Comparison of ENCODE assay signal across 19 cellular contexts in genomic region chr9:133470427-133470924, GRCh38. TPM values are rescaled to one million over a fixed set of nuclear protein-coding genes. Genes with fewer than 3 reads are reported as not detected.
A peak's percentile ranks its signal among the peaks of the same experiment; 100 is the strongest.
DNase-seq lines count a peak whose midpoint lies in the region; ATAC-seq, FAIRE-seq and TF ChIP-seq lines count a peak whose summit lies in the region.
"Had no signal": no experiment of that assay in that cellular context is flagged by ENCODE, and none has a peak within 500 bp of the region (broad histone marks: within the 10 kb centered on the region; RNA-seq: fewer than 3 reads in every experiment).

No MANE protein-coding gene starts in this region.

- 74% methylated on average over 16 of the region's 16 CpGs for WGBS in right cardiac atrium
- no CpG with 5 or more reads among the region's 16 CpGs for WGBS in right lobe of liver (ENCODE audit: insufficient coverage, low coverage, low lambda C conversion rate, missing lambda C conversion rate)

- no peaks in the 10 kb centered on the region for H3K79me2 ChIP-seq in MM.1S (ENCODE audit: low read length)

- H3K4me3 ChIP-seq in right cardiac atrium (ENCODE audit: low read length) (no peak overlapping the region), left ventricle myocardium inferior (no peak overlapping the region), WERI-Rb-1 (ENCODE audit: low read depth, low read length) (no peak overlapping the region), right lobe of liver (no peak overlapping the region), MM.1S (ENCODE audit: low read length) (no peak overlapping the region)
- no peak overlapping the region for H3K4me3 ChIP-seq in effector memory CD4-positive, alpha-beta T cell (ENCODE audit: insufficient read depth, low read depth, low read length, poor library complexity, severe bottlenecking)
- H3K4me3 ChIP-seq: HAP-1, ovary, tibial artery had no signal

- no peak overlapping the region for H3K4me2 ChIP-seq in MM.1S (ENCODE audit: low read depth, low read length)

- H3K9me2 ChIP-seq in MM.1S (replicated peaks; ENCODE audit: insufficient read depth, low read length): no peaks in the 10 kb centered on the region

- peak in 2 of 3 donors; percentile 49 to 63 for DNase-seq in right cardiac atrium
- DNase-seq in left ventricle myocardium inferior: no peak
- DNase-seq in WERI-Rb-1: no peak
- DNase-seq in right lobe of liver: no peak
- no peak for DNase-seq in effector memory CD4-positive, alpha-beta T cell
- no peak for DNase-seq in MM.1S
- DNase-seq in RCC 7860 (ENCODE audit: low spot score): no peak
- DNase-seq in GM20000 (ENCODE audit: low spot score): no peak
- DNase-seq: activated effector memory CD4-positive, alpha-beta T cell treated with Interleukin-2 at 50 U/mL for 16 hours; CD8-positive, alpha-beta T cell; NCI-H1436; NCI-H446 treated with DMSO at 0.1 percent for 48 hours; stimulated activated CD4-positive, alpha-beta T cell treated with anti-CD3 and anti-CD28 coated beads, Interleukin-4, amount 100 ng/mL, for 24 hours; tibial artery had no signal

- FAIRE-seq in RCC 7860 (lab: Jason Lieb, UNC): no peak

- intact Hi-C loops in right cardiac atrium (cut with DNase I): no loop called here
- intact Hi-C loops in left ventricle myocardium inferior (cut with micrococcal nuclease): no loop called here
- intact Hi-C loops in right lobe of liver (cut with DNase I): no loop called here

- H3K36me3 ChIP-seq in left ventricle myocardium inferior (peaks cover 13% of the 10 kb centered on the region), WERI-Rb-1 (peaks cover 33% of the 10 kb centered on the region), right lobe of liver (peaks cover 0 to 29% (median 6%) of the 10 kb centered on the region in 4 donors), MM.1S (replicated peaks; ENCODE audit: insufficient read depth, low read length) (no peaks in the 10 kb centered on the region)
- no peaks in the 10 kb centered on the region for H3K36me3 ChIP-seq in effector memory CD4-positive, alpha-beta T cell (ENCODE audit: control insufficient read depth, insufficient read depth, low read length)
- H3K36me3 ChIP-seq: HAP-1, ovary had no signal

- H3K9me3 ChIP-seq in right cardiac atrium (ENCODE audit: control insufficient read depth, low read length) (no peaks in the 10 kb centered on the region), left ventricle myocardium inferior (replicated peaks) (no peaks in the 10 kb centered on the region), WERI-Rb-1 (ENCODE audit: severe bottlenecking) (no peaks in the 10 kb centered on the region), right lobe of liver (no peaks in the 10 kb centered on the region), MM.1S (replicated peaks; ENCODE audit: insufficient read depth, low read length) (no peaks in the 10 kb centered on the region)
- H3K9me3 ChIP-seq in effector memory CD4-positive, alpha-beta T cell (ENCODE audit: control insufficient read depth, low read length): no peaks in the 10 kb centered on the region
- H3K9me3 ChIP-seq: HAP-1, ovary, tibial artery had no signal

- no peaks in the 10 kb centered on the region for H3F3A ChIP-seq in MM.1S (ENCODE audit: insufficient read depth, low read length)

- TF ChIP-seq CTCF in left ventricle myocardium inferior (IDR thresholded peaks at IDR 0.05; ENCODE audit: borderline replicate concordance) (no peak), WERI-Rb-1 (IDR thresholded peaks at IDR 0.05; ENCODE audit: low read depth, low read length) (0 out of 2 replicates have a peak, but pooled peaks have one; percentile 14), right lobe of liver (IDR thresholded peaks at IDR 0.05) (no peak), MM.1S (IDR thresholded peaks at IDR 0.05; ENCODE audit: low read length) (no peak), GM20000 (IDR thresholded peaks at IDR 0.05; ENCODE audit: extremely low read depth, missing control alignments) (no peak)

- ATAC-seq in right cardiac atrium (no peak), right lobe of liver (peak in 3 of 4 donors; percentile 9 to 46 (median 22))
- ATAC-seq: CD8-positive, alpha-beta T cell had no signal

- H3K27me3 ChIP-seq in right cardiac atrium (ENCODE audit: control insufficient read depth, insufficient read depth) (no peaks in the 10 kb centered on the region), left ventricle myocardium inferior (ENCODE audit: low read depth) (no peaks in the 10 kb centered on the region), WERI-Rb-1 (ENCODE audit: insufficient read depth, low read depth, severe bottlenecking) (no peaks in the 10 kb centered on the region), right lobe of liver (no peaks in the 10 kb centered on the region), MM.1S (replicated peaks; ENCODE audit: insufficient read depth, low read length) (peaks cover 24% of the 10 kb centered on the region)
- H3K27me3 ChIP-seq in effector memory CD4-positive, alpha-beta T cell (replicated peaks; ENCODE audit: control insufficient read depth, insufficient read depth, low read length, poor library complexity, severe bottlenecking): no peaks in the 10 kb centered on the region
- H3K27me3 ChIP-seq: ovary, tibial artery had no signal

- TF ChIP-seq POLR2A in right lobe of liver (IDR thresholded peaks at IDR 0.05): no peak

- no peak overlapping the region for H3K27ac ChIP-seq in right cardiac atrium (ENCODE audit: low read length)
- H3K27ac ChIP-seq in left ventricle myocardium inferior (replicated peaks): no peak overlapping the region
- no peak overlapping the region for H3K27ac ChIP-seq in WERI-Rb-1
- no peak overlapping the region for H3K27ac ChIP-seq in right lobe of liver
- H3K27ac ChIP-seq in effector memory CD4-positive, alpha-beta T cell (ENCODE audit: insufficient read depth, low read length, poor library complexity, severe bottlenecking): no peak overlapping the region
- H3K27ac ChIP-seq in MM.1S (ENCODE audit: low read length): no peak overlapping the region
- H3K27ac ChIP-seq: ovary, tibial artery had no signal

- H3K4me1 ChIP-seq in right cardiac atrium (ENCODE audit: control insufficient read depth, insufficient read depth, low read length): no peaks in the 10 kb centered on the region
- H3K4me1 ChIP-seq in left ventricle myocardium inferior: no peaks in the 10 kb centered on the region
- peaks cover 0 to 6% (median 0%) of the 10 kb centered on the region in 4 donors for H3K4me1 ChIP-seq in right lobe of liver
- no peaks in the 10 kb centered on the region for H3K4me1 ChIP-seq in effector memory CD4-positive, alpha-beta T cell (ENCODE audit: control insufficient read depth, insufficient read depth, low read length, poor library complexity, severe bottlenecking)
- H3K4me1 ChIP-seq in MM.1S (ENCODE audit: low read length): no peaks in the 10 kb centered on the region
- H3K4me1 ChIP-seq: HAP-1, tibial artery had no signal

- no peaks in the 10 kb centered on the region for H4K20me1 ChIP-seq in MM.1S (ENCODE audit: insufficient read depth, low read length)

- no peak overlapping the region for H2AFZ ChIP-seq in MM.1S (ENCODE audit: low read length)

- H3K9ac ChIP-seq in MM.1S (ENCODE audit: low read length): no peak overlapping the region

RNA-seq across cellular contexts. Expression of gene SLC2A6, which starts 8.4 kb away (rescaled TPM):
- total RNA-seq in right cardiac atrium (1 to 10 TPM; 1.7 to 4.0 (median 3.6) TPM), left ventricle myocardium inferior (2.0 TPM), right lobe of liver (1 to 10 TPM in 5 of 6 experiments, under 1 TPM in 1; 0.88 to 6.8 (median 2.8) TPM)
- 3.7 TPM for polyA plus RNA-seq in right cardiac atrium

RNA-seq across cellular contexts. Expression of gene CACFD1, which starts 10.7 kb away (rescaled TPM):
- total RNA-seq in right cardiac atrium: 10 to 100 TPM; 10.8 to 13.9 (median 13.8) TPM
- polyA plus RNA-seq in right cardiac atrium: 12.8 TPM
- 11.5 TPM for total RNA-seq in left ventricle myocardium inferior
- total RNA-seq in right lobe of liver: 10 to 100 TPM; 23.5 to 39.8 (median 32.9) TPM

RNA-seq across cellular contexts. Expression of gene ADAMTS13, which starts 48.3 kb away (rescaled TPM):
- 1 to 10 TPM; 2.1 to 4.1 (median 3.5) TPM for total RNA-seq in right cardiac atrium
- polyA plus RNA-seq in right cardiac atrium: 4.6 TPM
- 3.1 TPM for total RNA-seq in left ventricle myocardium inferior
- 10 to 100 TPM in 3 of 6 experiments, 1 to 10 TPM in 3; 8.1 to 27.7 (median 11.3) TPM for total RNA-seq in right lobe of liver

RNA-seq across cellular contexts. Expression of gene REXO4, which starts 52.7 kb away (rescaled TPM):
- total RNA-seq in right cardiac atrium (10 to 100 TPM; 11.9 to 16.3 (median 15.0) TPM), left ventricle myocardium inferior (16.5 TPM), right lobe of liver (10 to 100 TPM in 5 of 6 experiments, 1 to 10 TPM in 1; 9.5 to 19.9 (median 12.0) TPM)
- polyA plus RNA-seq in right cardiac atrium: 10.5 TPM

RNA-seq across cellular contexts. Expression of gene MYMK, which starts 54.3 kb away (rescaled TPM):
- not detected for total RNA-seq in right cardiac atrium
- polyA plus RNA-seq in right cardiac atrium: not detected
- not detected for total RNA-seq in left ventricle myocardium inferior
- not detected for total RNA-seq in right lobe of liver
- total RNA-seq: A673; CD8-positive, alpha-beta T cell; epithelial cell of proximal tubule; mononuclear cell; ovary had no signal
- polyA plus RNA-seq: ovary had no signal

Comparison
In these comparisons a context has a peak if more than half of its experiments do, and no peak if none do; other contexts are left out.
1. DNase-seq: peak in right cardiac atrium (2 of 3); none in left ventricle myocardium inferior (single experiment), WERI-Rb-1 (single experiment), right lobe of liver (0 of 3), effector memory CD4-positive, alpha-beta T cell (0 of 3), MM.1S (single experiment), RCC 7860 (single experiment) and GM20000 (single experiment).
2. ATAC-seq: peak in right lobe of liver (3 of 4); none in right cardiac atrium (0 of 2).